12 cellular contexts compared by ENCODE assay signal in genomic region chr2:110832740-110833139, GRCh38.
"Had no signal": no experiment of that assay in that cellular context is flagged by ENCODE, and none has a peak within 500 bp of the region (broad histone marks: within the 10 kb centered on the region; RNA-seq: fewer than 3 reads in every experiment).

No MANE protein-coding gene starts in this region.

- ATAC-seq: activated CD8-positive, alpha-beta T cell treated with anti-CD3 and anti-CD28 coated beads, Interleukin-2, amount 10 ng/mL, durations not matched to agents 7 days and 5 days; activated T-cell treated with anti-CD3 and anti-CD28 coated beads, Interleukin-2, amount 50 U/mL, for 72 hours; esophagus mucosa; left colon; lower lobe of right lung; stimulated activated naive CD8-positive, alpha-beta T cell treated with anti-CD3 and anti-CD28 coated beads, Interleukin-15, Interleukin-2, amounts not matched to agents 100 U/mL and 50 U/mL, for 24 hours had no signal

- H3K4me1 ChIP-seq: lower lobe of right lung, right atrium auricular region had no signal

- H3K27me3 ChIP-seq: right atrium auricular region had no signal

- H3K27ac ChIP-seq: lower lobe of right lung, right atrium auricular region, skin epidermis had no signal

- DNase-seq: activated CD4-positive, alpha-beta T cell treated with anti-CD3 and anti-CD28 coated beads for 48 hours; activated CD8-positive, alpha-beta memory T cell treated with anti-CD3 and anti-CD28 coated beads, Interleukin-2, amount 50 U/mL, for 4 hours; activated CD8-positive, alpha-beta T cell treated with anti-CD3 and anti-CD28 coated beads, Interleukin-2, amount 10 ng/mL, durations not matched to agents 7 days and 5 days; activated gamma-delta T cell treated with Interleukin-2 at 50 U/mL for 16 hours; activated T-cell treated with anti-CD3 and anti-CD28 coated beads, Interleukin-2, amount 50 U/mL, for 72 hours; amniotic stem cell; left colon; lower lobe of right lung; stimulated activated naive CD8-positive, alpha-beta T cell treated with anti-CD3 and anti-CD28 coated beads, Interleukin-15, Interleukin-2, amounts not matched to agents 100 U/mL and 50 U/mL, for 24 hours had no signal

- H3K36me3 ChIP-seq: lower lobe of right lung, right atrium auricular region had no signal

- H3K4me3 ChIP-seq: lower lobe of right lung, right atrium auricular region, skin epidermis had no signal

- H3K9me3 ChIP-seq: lower lobe of right lung, right atrium auricular region had no signal
